8 cellular contexts compared by ENCODE assay signal in genomic region chr19:48795055-48795854, GRCh38. TPM values are rescaled to one million over a fixed set of nuclear protein-coding genes. Genes with fewer than 3 reads are reported as not detected.
A peak's percentile ranks its signal among the peaks of the same experiment; 100 is the strongest.
DNase-seq lines count a peak whose midpoint lies in the region; TF ChIP-seq lines count a peak whose summit lies in the region.

No MANE protein-coding gene starts in this region.

- H2AFZ ChIP-seq in MM.1S (ENCODE audit: low read length): 0 out of 2 replicates have a peak overlapping the region, but pooled peaks have one; percentile 4
- H2AFZ ChIP-seq in neuron (ENCODE audit: low read depth, low read length): peak overlapping the region; percentile 15

- DNase-seq in Daoy (ENCODE audit: low read depth) (peak; percentile 95), H7 (peak; percentile 95), MM.1S (peak; percentile 90), SJCRH30 (peak; percentile 91 to 95), foreskin melanocyte (peak; percentile 95)
- peak; percentile 69 to 80 (median 70) for DNase-seq in activated naive CD4-positive, alpha-beta T cell (lab: John Stamatoyannopoulos, UW)

- H3K9me3 ChIP-seq in MM.1S (replicated peaks; ENCODE audit: insufficient read depth, low read length): no peaks in the 10 kb centered on the region
- no peaks in the 10 kb centered on the region for H3K9me3 ChIP-seq in SJCRH30 (replicated peaks)
- H3K9me3 ChIP-seq in neuron (ENCODE audit: low read length): peaks cover 2% of the 10 kb centered on the region
- no peaks in the 10 kb centered on the region for H3K9me3 ChIP-seq in stomach smooth muscle (ENCODE audit: control insufficient read depth in 2 of 2, low read length in 2 of 2)

- H4K20me1 ChIP-seq in MM.1S (ENCODE audit: insufficient read depth, low read length): no peaks in the 10 kb centered on the region

- H3K4me1 ChIP-seq in MM.1S (ENCODE audit: low read length): no peaks in the 10 kb centered on the region
- peaks cover 22% of the 10 kb centered on the region for H3K4me1 ChIP-seq in SJCRH30
- H3K4me1 ChIP-seq in neuron (ENCODE audit: insufficient read depth, low read length): peaks cover 6% of the 10 kb centered on the region
- H3K4me1 ChIP-seq in stomach smooth muscle (ENCODE audit: control insufficient read depth, insufficient read depth, low read length): peaks cover 19% of the 10 kb centered on the region

- H3K27me3 ChIP-seq in H7 (ENCODE audit: control insufficient read depth, insufficient read depth, low read length) (no peaks in the 10 kb centered on the region), MM.1S (replicated peaks; ENCODE audit: insufficient read depth, low read length) (no peaks in the 10 kb centered on the region), SJCRH30 (no peaks in the 10 kb centered on the region), neuron (ENCODE audit: insufficient read depth, low read length) (no peaks in the 10 kb centered on the region), stomach smooth muscle (ENCODE audit: control insufficient read depth in 1 of 2, insufficient read depth in 2 of 2, low read length in 2 of 2) (no peaks in the 10 kb centered on the region)

- TF ChIP-seq CTCF in MM.1S (IDR thresholded peaks at IDR 0.05; ENCODE audit: low read length): peak; percentile 95

- H3K79me2 ChIP-seq in MM.1S (ENCODE audit: low read length): no peaks in the 10 kb centered on the region

- peak overlapping the region; percentile 70 for H3K4me3 ChIP-seq in H7 (ENCODE audit: insufficient read depth, low read depth, low read length)
- H3K4me3 ChIP-seq in MM.1S (ENCODE audit: low read length): peak overlapping the region; percentile 55
- peak overlapping the region; percentile 56 for H3K4me3 ChIP-seq in SJCRH30
- H3K4me3 ChIP-seq in neuron (ENCODE audit: low read length): peak overlapping the region; percentile 77
- peak overlapping the region; percentile 80 to 87 for H3K4me3 ChIP-seq in stomach smooth muscle (ENCODE audit: low read length in 2 of 2)

- H3F3A ChIP-seq in MM.1S (ENCODE audit: insufficient read depth, low read length): no peaks in the 10 kb centered on the region

- no peaks in the 10 kb centered on the region for H3K9me2 ChIP-seq in MM.1S (replicated peaks; ENCODE audit: insufficient read depth, low read length)

- H3K9ac ChIP-seq in MM.1S (ENCODE audit: low read length) (peak overlapping the region; percentile 11; the same call in 1 of the 2 replicates), stomach smooth muscle (ENCODE audit: low read length in 2 of 2) (peak overlapping the region; percentile 78 to 86)

- H3K27ac ChIP-seq in MM.1S (ENCODE audit: low read length) (no peak overlapping the region), SJCRH30 (peak overlapping the region; percentile 22), stomach smooth muscle (ENCODE audit: low read length) (peak overlapping the region; percentile 85)

- H3K36me3 ChIP-seq in H7 (replicated peaks; ENCODE audit: control insufficient read depth, insufficient read depth, low read length): no peaks in the 10 kb centered on the region
- no peaks in the 10 kb centered on the region for H3K36me3 ChIP-seq in MM.1S (replicated peaks; ENCODE audit: insufficient read depth, low read length)
- H3K36me3 ChIP-seq in SJCRH30: no peaks in the 10 kb centered on the region
- no peaks in the 10 kb centered on the region for H3K36me3 ChIP-seq in neuron (ENCODE audit: insufficient read depth, low read length)
- peaks cover 0 to 2% of the 10 kb centered on the region in 2 donors for H3K36me3 ChIP-seq in stomach smooth muscle (ENCODE audit: control insufficient read depth in 2 of 2, insufficient read depth in 2 of 2, low read length in 2 of 2)

- peak overlapping the region; percentile 36; the same call in 1 of the 2 replicates for H3K4me2 ChIP-seq in MM.1S (ENCODE audit: low read depth, low read length)

RNA-seq across cellular contexts. Expression of gene BCAT2, which starts 15.6 kb away (rescaled TPM):
- total RNA-seq in Daoy (2014; rRNA removed; shearing (Covaris generic)): 29.5 and 36.7 TPM in 2 replicates
- 31.5 and 40.0 TPM in 2 replicates for total RNA-seq in H7 (2014; rRNA removed; shearing (Covaris generic))
- total RNA-seq in SJCRH30 (2014; rRNA removed; shearing (Covaris generic)): 31.7 and 36.0 TPM in 2 replicates

RNA-seq across cellular contexts. Expression of gene FGF21, which starts 39.9 kb away (rescaled TPM):
- total RNA-seq in Daoy (2014; rRNA removed; shearing (Covaris generic)): not detected in 2 replicates
- total RNA-seq in H7 (2014; rRNA removed; shearing (Covaris generic)): 0.35 TPM in 1 of 2 replicates, not detected in the other
- total RNA-seq in SJCRH30 (2014; rRNA removed; shearing (Covaris generic)): not detected in 2 replicates

RNA-seq across cellular contexts. Expression of gene HSD17B14, which starts 41.0 kb away (rescaled TPM):
- total RNA-seq in Daoy (2014; rRNA removed; shearing (Covaris generic)): 0.69 TPM in 1 of 2 replicates, not detected in the other
- 9.9 and 18.0 TPM in 2 replicates for total RNA-seq in H7 (2014; rRNA removed; shearing (Covaris generic))
- not detected in 2 replicates for total RNA-seq in SJCRH30 (2014; rRNA removed; shearing (Covaris generic))

RNA-seq across cellular contexts. Expression of gene FUT1, which starts 42.8 kb away (rescaled TPM):
- 0.39 TPM in 1 of 2 replicates, not detected in the other for total RNA-seq in Daoy (2014; rRNA removed; shearing (Covaris generic))
- 6.1 and 8.2 TPM in 2 replicates for total RNA-seq in H7 (2014; rRNA removed; shearing (Covaris generic))
- total RNA-seq in SJCRH30 (2014; rRNA removed; shearing (Covaris generic)): not detected in 2 replicates

RNA-seq across cellular contexts. Expression of gene IZUMO1, which starts 48.5 kb away (rescaled TPM):
- total RNA-seq in Daoy (2014; rRNA removed; shearing (Covaris generic)): not detected in 2 replicates
- total RNA-seq in H7 (2014; rRNA removed; shearing (Covaris generic)): 0.18 and 0.24 TPM in 2 replicates
- total RNA-seq in SJCRH30 (2014; rRNA removed; shearing (Covaris generic)): not detected in 2 replicates
